In genomic region chr4:177696438-177696966, GRCh38 we compare ENCODE assay signal across 1 cellular context.
TF ChIP-seq lines count a peak whose summit lies in the region.

No MANE protein-coding gene starts in this region.

TF ChIP-seq in SK-N-SH, 30 proteins besides CTCF, POLR2A, EP300 and RAD21 (continued from another document):
- no peak for TF ChIP-seq REST (IDR thresholded peaks at IDR 0.05; ENCODE audit: low read depth, low read length)
- no peak for TF ChIP-seq IRF3 (IDR thresholded peaks at IDR 0.05; ENCODE audit: low read depth, low read length)
- TF ChIP-seq YY1 (IDR thresholded peaks at IDR 0.05; ENCODE audit: low read depth) = no peak
- TF ChIP-seq RFX5 (IDR thresholded peaks at IDR 0.05; ENCODE audit: low read length) = no peak
- TF ChIP-seq PBX3 (IDR thresholded peaks at IDR 0.05) = no peak
- TF ChIP-seq FOXM1 (IDR thresholded peaks at IDR 0.05; ENCODE audit: low read depth) = no peak
- no peak for TF ChIP-seq CHD2 (IDR thresholded peaks at IDR 0.05; ENCODE audit: low read length, partially characterized antibody)
TF ChIP-seq in SK-N-SH: peak in this region for 0.
